8 cellular contexts compared by ENCODE assay signal in genomic region chr1:206471415-206471801, GRCh38. TPM values are rescaled to one million over a fixed set of nuclear protein-coding genes. Genes with fewer than 3 reads are reported as not detected.
A peak's percentile ranks its signal among the peaks of the same experiment; 100 is the strongest.
DNase-seq lines count a peak whose midpoint lies in the region; ATAC-seq and TF ChIP-seq lines count a peak whose summit lies in the region.

No MANE protein-coding gene starts in this region.

- H3K4me3 Mint-ChIP-seq in neural progenitor cell, result peak overlapping the region; percentile 79

- H3K4me1 Mint-ChIP-seq in neural progenitor cell, result peaks cover 61% of the 10 kb centered on the region

- H3K27me3 ChIP-seq in breast epithelium, result no peaks in the 10 kb centered on the region
- H3K27me3 ChIP-seq in neural progenitor cell, result no peaks in the 10 kb centered on the region

- peaks cover 6% of the 10 kb centered on the region for H3K27me3 Mint-ChIP-seq in neural progenitor cell (ENCODE audit: insufficient read depth, low read depth)

- H3K9me3 ChIP-seq in breast epithelium, result no peaks in the 10 kb centered on the region
- no peaks in the 10 kb centered on the region for H3K9me3 ChIP-seq in neural progenitor cell (ENCODE audit: low read depth)

- H3K36me3 ChIP-seq in breast epithelium (no peaks in the 10 kb centered on the region), neural progenitor cell (no peaks in the 10 kb centered on the region)

- peak overlapping the region; percentile 32 for H3K27ac Mint-ChIP-seq in neural progenitor cell

- no peak overlapping the region for H3K9ac ChIP-seq in neural progenitor cell

- H3K4me2 ChIP-seq in neural progenitor cell, result peak overlapping the region; percentile 89

- H3K4me1 ChIP-seq in breast epithelium, result peaks cover 0 to 9% of the 10 kb centered on the region in 2 donors
- peaks cover 41% of the 10 kb centered on the region for H3K4me1 ChIP-seq in neural progenitor cell

- H2AFZ ChIP-seq in neural progenitor cell (replicated peaks), result no peak overlapping the region

- H3K4me3 ChIP-seq in GM12864 (ENCODE audit: low read depth, low read length) (peak overlapping the region; percentile 88), breast epithelium (peak overlapping the region in 2 of 3 donors; percentile 67 to 75), neural progenitor cell (no peak overlapping the region)

- no peak for DNase-seq in GM12864 (ENCODE audit: low read depth)
- DNase-seq in breast epithelium (ENCODE audit: low spot score in 2 of 2), result no peak
- no peak for DNase-seq in neural progenitor cell (ENCODE audit: low spot score)
- DNase-seq in omental fat pad (ENCODE audit: low spot score), result no peak
- no peak for DNase-seq in AML-193 (lab: John Stamatoyannopoulos, UW)
- DNase-seq in NCI-H524 (lab: John Stamatoyannopoulos, UW), result no peak

- TF ChIP-seq POLR2A in breast epithelium (IDR thresholded peaks at IDR 0.05), result no peak

- intact Hi-C loops in breast epithelium (cut with DNase I; ENCODE audit: low total_unique reads), result no loop called here

- H3K9me3 Mint-ChIP-seq in neural progenitor cell, result no peaks in the 10 kb centered on the region

- H3K27ac ChIP-seq in breast epithelium (peak overlapping the region in 1 of 2 donors; percentile 76), neural progenitor cell (no peak overlapping the region)

- TF ChIP-seq CTCF in GM12864 (IDR thresholded peaks at IDR 0.05; ENCODE audit: low read depth, low read length, missing control alignments), result no peak
- TF ChIP-seq CTCF in breast epithelium (IDR thresholded peaks at IDR 0.05), result no peak
- TF ChIP-seq CTCF in neural progenitor cell (IDR thresholded peaks at IDR 0.05), result no peak
- no peak for TF ChIP-seq CTCF in omental fat pad (IDR thresholded peaks at IDR 0.05)

- H4K20me1 ChIP-seq in neural progenitor cell (ENCODE audit: low read depth), result no peaks in the 10 kb centered on the region

- peak; percentile 28 for ATAC-seq in HG03460 (IDR thresholded peaks at IDR 0.05; ENCODE audit: unreplicated experiment)
- ATAC-seq in omental fat pad (ENCODE audit: low FRiP score), result no peak
- no peak for ATAC-seq in HG03442 (IDR thresholded peaks at IDR 0.05; ENCODE audit: unreplicated experiment)

- peaks cover 11% of the 10 kb centered on the region for H3K36me3 Mint-ChIP-seq in neural progenitor cell

- peaks cover 3% of the 10 kb centered on the region for H3F3A ChIP-seq in neural progenitor cell (ENCODE audit: low read depth)

- no peaks in the 10 kb centered on the region for H3K79me2 ChIP-seq in neural progenitor cell (ENCODE audit: low read depth)

RNA-seq across cellular contexts. Expression of gene IKBKE, which starts 1.1 kb away (rescaled TPM):
- total RNA-seq in breast epithelium (1 to 10 TPM; 4.4 to 4.9 (median 4.8) TPM), neural progenitor cell (ENCODE audit: low replicate concordance) (0.26 and 2.7 TPM in 2 replicates), omental fat pad (1 to 10 TPM; 4.3 to 8.2 (median 5.6) TPM)

RNA-seq across cellular contexts. Expression of gene RASSF5, which starts 35.9 kb away (rescaled TPM):
- total RNA-seq in breast epithelium (10 to 100 TPM; 11.0 to 17.0 (median 11.1) TPM), neural progenitor cell (ENCODE audit: low replicate concordance) (0.19 and 0.43 TPM in 2 replicates), omental fat pad (10 to 100 TPM in 3 of 4 donors, 1 to 10 TPM in 1; 9.7 to 16.1 (median 10.8) TPM)
